ENCODE assay signal across 31 cellular contexts in the genomic region with DNA sequence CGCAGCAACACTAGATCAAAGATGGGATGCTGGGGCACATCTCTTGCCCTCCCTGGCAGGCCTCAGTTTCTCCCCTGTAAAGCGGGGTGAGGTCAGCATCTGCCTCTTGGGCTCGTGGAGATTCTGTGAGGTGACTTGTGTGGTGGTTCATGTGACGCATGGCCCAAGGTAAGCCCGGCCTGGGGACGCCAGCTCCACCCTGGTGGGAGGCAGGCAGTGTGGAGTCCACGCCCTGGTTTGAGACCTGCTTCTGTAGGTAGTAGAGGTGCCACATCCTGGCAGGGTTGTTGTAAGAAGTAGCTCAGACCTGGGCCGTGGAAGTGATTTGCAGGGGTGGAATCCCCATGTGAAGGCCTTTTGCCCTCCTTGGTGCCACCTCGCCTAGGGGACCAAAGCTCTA.
DNase-seq lines count a peak whose midpoint lies in the region; ATAC-seq and TF ChIP-seq lines count a peak whose summit lies in the region.
"Had no signal": no experiment of that assay in that cellular context is flagged by ENCODE, and none has a peak within 500 bp of the region (broad histone marks: within the 10 kb centered on the region; RNA-seq: fewer than 3 reads in every experiment).

No MANE protein-coding gene starts in this region.

- DNase-seq in left ventricle myocardium inferior: no peak
- no peak for DNase-seq in right cardiac atrium
- no peak for DNase-seq in spleen
- DNase-seq in cerebellar cortex (ENCODE audit: low spot score): no peak
- no peak for DNase-seq in SW480 (ENCODE audit: low spot score)
- DNase-seq in NK-92 treated with Interleukin-12 subunit alpha and Interleukin-12 subunit beta, amount 100 ng/mL, for 24 hours (lab: John Stamatoyannopoulos, UW): no peak
- DNase-seq: activated CD4-positive, alpha-beta memory T cell treated with anti-CD3 and anti-CD28 coated beads, Interleukin-2, amount 10 ng/mL, durations not matched to agents 7 days and 5 days; activated CD4-positive, CD25-positive, alpha-beta regulatory T cell treated with anti-CD3 and anti-CD28 coated beads, Interleukin-2, amount 50 U/mL, for 72 hours; activated CD8-positive, alpha-beta memory T cell treated with anti-CD3 and anti-CD28 coated beads, Interleukin-2, amount 50 U/mL, for 4 hours; activated naive CD4-positive, alpha-beta T cell; activated naive CD8-positive, alpha-beta T cell treated with anti-CD3 and anti-CD28 coated beads, Interleukin-2, amount 50 U/mL, for 24 hours; DMS79 treated with DMSO at 0.1 percent for 48 hours; GF-D8; head of caudate nucleus; Kasumi-1; MV-4-11; NCI-H1436; NCI-H2081 treated with DMSO at 0.1 percent for 48 hours; NCI-H226; NCI-H526 treated with DMSO at 0.1 percent for 48 hours; nephron progenitor cell; Peyer's patch; retina; SHP77 treated with DMSO at 0.1 percent for 48 hours; stimulated activated CD8-positive, alpha-beta memory T cell treated with anti-CD3 and anti-CD28 coated beads, Interleukin-4, amount 100 ng/mL, for 48 hours; stimulated activated naive CD8-positive, alpha-beta T cell treated with anti-CD3 and anti-CD28 coated beads, Interleukin-15, amount 100 ng/mL, for 72 hours; trophoblast cell had no signal

- intact Hi-C loops in left ventricle myocardium inferior (cut with micrococcal nuclease) (no loop called here), right cardiac atrium (cut with DNase I) (loop anchor here in 1 of 4 donors (10.0 kb wide), 1 partner anchor 112 kb away; no protein-coding TSS in a partner anchor), spleen (cut with DNase I; ENCODE audit: low total_unique reads) (no loop called here)

- H3K9me3 ChIP-seq in left ventricle myocardium inferior (replicated peaks) (no peaks in the 10 kb centered on the region), right cardiac atrium (ENCODE audit: control insufficient read depth, low read length) (no peaks in the 10 kb centered on the region), gastroesophageal sphincter (no peaks in the 10 kb centered on the region), spleen (no peaks in the 10 kb centered on the region)
- H3K9me3 ChIP-seq: A549, pancreas, Peyer's patch had no signal

- WGBS in right cardiac atrium: 93% methylated on average over 9 of the region's 9 CpGs
- no CpG with 5 or more reads among the region's 9 CpGs for WGBS in gastroesophageal sphincter (ENCODE audit: low coverage in 1 of 2), 2 donors
- 81 to 86% (median 83%) methylated on average over 8 to 9 of the region's 9 CpGs for WGBS in spleen, 5 donors

- TF ChIP-seq POLR2A in gastroesophageal sphincter (IDR thresholded peaks at IDR 0.05) (no peak), spleen (IDR thresholded peaks at IDR 0.05) (no peak)

- H3K27ac ChIP-seq in left ventricle myocardium inferior (replicated peaks) (peak overlapping the region; percentile 99), right cardiac atrium (ENCODE audit: low read length) (no peak overlapping the region), gastroesophageal sphincter (peak overlapping the region in 3 of 4 donors; percentile 62 to 92 (median 62)), spleen (peak overlapping the region in 6 of 8 donors; percentile 4 to 87 (median 79))
- H3K27ac ChIP-seq: A549 had no signal

- ATAC-seq in right cardiac atrium: no peak
- no peak for ATAC-seq in gastroesophageal sphincter
- ATAC-seq in HG03108 (IDR thresholded peaks at IDR 0.05; ENCODE audit: unreplicated experiment): no peak
- ATAC-seq: A549; activated naive CD8-positive, alpha-beta T cell treated with anti-CD3 and anti-CD28 coated beads, Interleukin-2, amount 50 U/mL, for 24 hours; pancreas; stimulated activated naive CD8-positive, alpha-beta T cell treated with anti-CD3 and anti-CD28 coated beads, Interleukin-15, amount 100 ng/mL, for 72 hours had no signal

- H3K27me3 ChIP-seq in left ventricle myocardium inferior (ENCODE audit: low read depth) (no peaks in the 10 kb centered on the region), right cardiac atrium (ENCODE audit: control insufficient read depth, insufficient read depth) (no peaks in the 10 kb centered on the region), gastroesophageal sphincter (no peaks in the 10 kb centered on the region), spleen (replicated peaks in 1 of 7) (no peaks in the 10 kb centered on the region)
- H3K27me3 ChIP-seq: pancreas, Peyer's patch had no signal

- TF ChIP-seq CTCF in left ventricle myocardium inferior (IDR thresholded peaks at IDR 0.05; ENCODE audit: borderline replicate concordance) (no peak), gastroesophageal sphincter (IDR thresholded peaks at IDR 0.05) (no peak), spleen (IDR thresholded peaks at IDR 0.05 in 8 of 11, conservative IDR thresholded peaks at IDR 0.05 in 3 of 11) (no peak)

- peaks cover 12% of the 10 kb centered on the region for H3K36me3 ChIP-seq in left ventricle myocardium inferior
- H3K36me3 ChIP-seq in gastroesophageal sphincter: peaks cover 0 to 15% of the 10 kb centered on the region in 2 donors
- H3K36me3 ChIP-seq in spleen: peaks cover 0 to 11% (median 0%) of the 10 kb centered on the region in 6 donors

- no peak for TF ChIP-seq EP300 in gastroesophageal sphincter (IDR thresholded peaks at IDR 0.05)

- H3K4me3 ChIP-seq in left ventricle myocardium inferior: no peak overlapping the region
- no peak overlapping the region for H3K4me3 ChIP-seq in right cardiac atrium (ENCODE audit: low read length)
- no peak overlapping the region for H3K4me3 ChIP-seq in gastroesophageal sphincter
- H3K4me3 ChIP-seq in spleen: no peak overlapping the region
- H3K4me3 ChIP-seq: A549, pancreas, Peyer's patch had no signal

- H3K4me1 ChIP-seq in left ventricle myocardium inferior (peaks cover 97% of the 10 kb centered on the region), right cardiac atrium (ENCODE audit: control insufficient read depth, insufficient read depth, low read length) (peaks cover 51% of the 10 kb centered on the region), gastroesophageal sphincter (peaks cover 6 to 97% (median 85%) of the 10 kb centered on the region in 3 donors), spleen (peaks cover 17 to 99% (median 68%) of the 10 kb centered on the region in 6 donors)
- H3K4me1 ChIP-seq: A549 had no signal
